Comparison of ENCODE assay signal across 32 cellular contexts in genomic region chr13:99704390-99704789, GRCh38.
DNase-seq lines count a peak whose midpoint lies in the region; ATAC-seq lines count a peak whose summit lies in the region.
"Had no signal": no experiment of that assay in that cellular context is flagged by ENCODE, and none has a peak within 500 bp of the region (broad histone marks: within the 10 kb centered on the region; RNA-seq: fewer than 3 reads in every experiment).

No MANE protein-coding gene starts in this region.

- peak overlapping the region; percentile 38; the same call in 1 of the 2 replicates for H3K9ac ChIP-seq in iPS-20b (ENCODE audit: low read depth, low read length)

- H3K4me3 Mint-ChIP-seq in stimulated activated naive CD8-positive, alpha-beta T cell treated with anti-CD3 and anti-CD28 coated beads, Interleukin-15, amount 100 ng/mL, for 72 hours, result no peak overlapping the region
- H3K4me3 Mint-ChIP-seq: activated T-helper 1 cell treated with anti-CD3 and anti-CD28 coated beads, Interleukin-12 subunit alpha, Interleukin-12 subunit beta, Interleukin-2, Interleukin-4 antibody, amounts not matched to agents 30 ng/mL and 10 ng/mL and 1 ng/mL, durations not matched to agents 14 hours and 24 hours and 36 hours; CD8-positive, alpha-beta memory T cell; effector memory CD8-positive, alpha-beta T cell; memory B cell; nephron progenitor cell; stimulated activated effector memory CD8-positive, alpha-beta T cell treated with anti-CD3 and anti-CD28 coated beads, Interleukin-12 subunit alpha, Interleukin-12 subunit beta, amount 100 ng/mL, for 72 hours; T-cell had no signal

- ATAC-seq in HG02852 (IDR thresholded peaks at IDR 0.05; ENCODE audit: unreplicated experiment), result no peak
- ATAC-seq in GM19395 (IDR thresholded peaks at IDR 0.05; ENCODE audit: unreplicated experiment), result no peak
- no peak for ATAC-seq in stimulated activated naive CD8-positive, alpha-beta T cell treated with anti-CD3 and anti-CD28 coated beads, Interleukin-15, amount 100 ng/mL, for 72 hours
- ATAC-seq: effector memory CD8-positive, alpha-beta T cell; left lobe of liver; stimulated activated effector memory CD8-positive, alpha-beta T cell treated with anti-CD3 and anti-CD28 coated beads, Interleukin-12 subunit alpha, Interleukin-12 subunit beta, amount 100 ng/mL, for 72 hours; T-cell had no signal

- peak; percentile 2 for DNase-seq in DMS53 treated with DMSO at 0.1 percent for 48 hours (lab: John Stamatoyannopoulos, UW; ENCODE audit: unreplicated experiment)
- peak in 2 of 3 experiments; percentile 84 to 97 for DNase-seq in NCI-H1417 (lab: John Stamatoyannopoulos, UW)
- peak; percentile 73 for DNase-seq in NCI-H69 (lab: John Stamatoyannopoulos, UW)
- DNase-seq in GOT3 (lab: John Stamatoyannopoulos, UW), result no peak
- DNase-seq in stimulated activated naive CD8-positive, alpha-beta T cell treated with anti-CD3 and anti-CD28 coated beads, Interleukin-15, amount 100 ng/mL, for 72 hours, result no peak
- DNase-seq: activated CD4-positive, alpha-beta T cell treated with anti-CD3 and anti-CD28 coated beads, Interleukin-2, amount 50 U/mL, for 48 hours; activated CD8-positive, alpha-beta memory T cell treated with anti-CD3 and anti-CD28 coated beads, Interleukin-2, amount 50 U/mL, for 4 hours; activated naive CD4-positive, alpha-beta T cell treated with Interleukin-2 at 50 U/mL for 16 hours; BE2C; caudate nucleus; CD8-positive, alpha-beta memory T cell; DMS79 treated with DMSO at 0.1 percent for 48 hours; effector memory CD8-positive, alpha-beta T cell; erythroblast; GDM1; KBM-7; MG63; NCI-H1436 treated with DMSO at 0.1 percent for 48 hours; NCI-H2171 treated with DMSO at 0.1 percent for 48 hours; NCI-H82; nephron progenitor cell; T-cell; trophoblast cell had no signal

- peak overlapping the region; percentile 80 for H3K27ac ChIP-seq in iPS-20b (ENCODE audit: low read length)
- H3K27ac ChIP-seq: coronary artery, SJSA1 had no signal

- H3K9me3 ChIP-seq in iPS-20b (ENCODE audit: insufficient read depth, low read depth, low read length), result no peaks in the 10 kb centered on the region
- H3K9me3 ChIP-seq: BE2C, MG63, SJSA1 had no signal

- no peaks in the 10 kb centered on the region for H3K4me1 Mint-ChIP-seq in stimulated activated naive CD8-positive, alpha-beta T cell treated with anti-CD3 and anti-CD28 coated beads, Interleukin-15, amount 100 ng/mL, for 72 hours

- H3K4me3 ChIP-seq in iPS-20b (ENCODE audit: low read length), result peak overlapping the region; percentile 4; the same call in 1 of the 2 replicates
- H3K4me3 ChIP-seq: coronary artery, MG63, SJSA1 had no signal

- H3K27me3 ChIP-seq in iPS-20b (ENCODE audit: insufficient read depth, low read length), result no peaks in the 10 kb centered on the region
- H3K27me3 ChIP-seq: BE2C, MG63 had no signal

- no peaks in the 10 kb centered on the region for H3K9me3 Mint-ChIP-seq in stimulated activated naive CD8-positive, alpha-beta T cell treated with anti-CD3 and anti-CD28 coated beads, Interleukin-15, amount 100 ng/mL, for 72 hours
- H3K9me3 Mint-ChIP-seq: activated T-helper 1 cell treated with anti-CD3 and anti-CD28 coated beads, Interleukin-12 subunit alpha, Interleukin-12 subunit beta, Interleukin-2, Interleukin-4 antibody, amounts not matched to agents 30 ng/mL and 10 ng/mL and 1 ng/mL, durations not matched to agents 14 hours and 24 hours and 36 hours; CD8-positive, alpha-beta memory T cell; effector memory CD8-positive, alpha-beta T cell; memory B cell; stimulated activated effector memory CD8-positive, alpha-beta T cell treated with anti-CD3 and anti-CD28 coated beads, Interleukin-12 subunit alpha, Interleukin-12 subunit beta, amount 100 ng/mL, for 72 hours; T-cell had no signal

- H3K4me1 ChIP-seq in iPS-20b (ENCODE audit: insufficient read depth, low read length), result peaks cover 27% of the 10 kb centered on the region; the same call in 1 of the 2 replicates
- H3K4me1 ChIP-seq: BE2C, SJSA1 had no signal

- H3K27ac Mint-ChIP-seq in stimulated activated naive CD8-positive, alpha-beta T cell treated with anti-CD3 and anti-CD28 coated beads, Interleukin-15, amount 100 ng/mL, for 72 hours, result no peak overlapping the region
- H3K27ac Mint-ChIP-seq: activated T-helper 1 cell treated with anti-CD3 and anti-CD28 coated beads, Interleukin-12 subunit alpha, Interleukin-12 subunit beta, Interleukin-2, Interleukin-4 antibody, amounts not matched to agents 30 ng/mL and 10 ng/mL and 1 ng/mL, durations not matched to agents 14 hours and 24 hours and 36 hours; CD8-positive, alpha-beta memory T cell; effector memory CD8-positive, alpha-beta T cell; memory B cell; nephron progenitor cell; stimulated activated effector memory CD8-positive, alpha-beta T cell treated with anti-CD3 and anti-CD28 coated beads, Interleukin-12 subunit alpha, Interleukin-12 subunit beta, amount 100 ng/mL, for 72 hours; T-cell had no signal

- H3K36me3 ChIP-seq in iPS-20b (ENCODE audit: insufficient read depth, low read depth, low read length), result no peaks in the 10 kb centered on the region
- H3K36me3 ChIP-seq: BE2C, MG63, SJSA1 had no signal

- no peaks in the 10 kb centered on the region for H3K27me3 Mint-ChIP-seq in stimulated activated naive CD8-positive, alpha-beta T cell treated with anti-CD3 and anti-CD28 coated beads, Interleukin-15, amount 100 ng/mL, for 72 hours
- H3K27me3 Mint-ChIP-seq: CD8-positive, alpha-beta memory T cell; effector memory CD8-positive, alpha-beta T cell; memory B cell; T-cell had no signal

Comparison
In these comparisons a context has a peak if more than half of its experiments do, and no peak if none do; other contexts are left out.
1. DNase-seq: peak in DMS53 treated with DMSO at 0.1 percent for 48 hours (single experiment), NCI-H1417 (2 of 3) and NCI-H69 (single experiment); none in GOT3 (single experiment) and stimulated activated naive CD8-positive, alpha-beta T cell treated with anti-CD3 and anti-CD28 coated beads, Interleukin-15, amount 100 ng/mL, for 72 hours (0 of 2).